Comparison of ENCODE assay signal across 8 cellular contexts in the genomic region with DNA sequence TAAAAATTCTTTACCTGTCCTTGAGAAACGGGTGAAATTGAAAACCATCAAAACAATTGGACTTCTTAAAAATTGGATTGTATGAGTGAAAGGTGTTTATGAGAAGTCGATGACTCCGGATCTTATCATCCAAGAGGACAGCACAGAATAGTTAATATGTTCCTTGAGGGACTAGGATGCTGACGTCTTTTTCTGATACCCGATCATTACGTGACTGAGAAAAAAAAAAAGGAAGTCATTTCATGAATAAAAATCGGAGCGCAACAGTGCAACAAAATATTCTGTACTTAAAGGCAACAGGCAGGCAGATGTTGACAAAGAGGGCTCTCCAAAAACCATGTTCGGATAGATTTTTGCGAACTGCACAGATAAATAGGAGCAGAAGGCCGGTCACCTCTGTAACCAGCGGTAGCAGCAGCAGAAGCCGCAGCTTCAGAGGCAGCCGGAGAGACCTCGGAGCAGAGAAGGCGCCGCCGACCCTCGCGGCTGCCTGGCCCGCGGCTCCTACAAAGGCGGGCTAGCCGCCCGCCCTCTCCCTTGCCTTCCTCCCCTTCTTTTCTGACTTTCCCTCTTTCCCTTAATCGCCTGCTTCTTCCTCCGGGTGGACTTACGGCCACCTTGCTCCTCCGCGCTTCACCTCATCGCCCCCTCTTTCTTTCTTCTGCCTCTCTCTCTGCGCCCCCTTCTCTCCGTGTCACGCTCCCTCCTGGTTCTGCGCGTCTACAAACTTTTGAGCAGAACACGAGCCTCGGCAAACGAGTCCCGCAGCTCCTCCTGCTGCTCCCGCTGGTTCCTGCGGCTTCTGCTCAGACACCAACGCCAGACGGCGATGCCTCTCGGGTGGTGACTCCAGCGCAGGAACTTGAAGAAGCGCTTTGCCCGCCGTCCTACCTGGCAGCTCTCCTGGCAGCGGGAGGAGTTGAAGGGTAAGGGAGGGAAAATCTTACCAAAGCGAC.
DNase-seq lines count a peak whose midpoint lies in the region; TF ChIP-seq lines count a peak whose summit lies in the region.

A gene (plus strand): TSS at position 737 of the 956 bp plus-strand sequence. CDS start 516 bp downstream, outside the sequence.

- H3K36me3 ChIP-seq in HUES48 (ENCODE audit: control insufficient read depth, insufficient read depth, low read length): no peaks in the 10 kb centered on the region
- no peaks in the 10 kb centered on the region for H3K36me3 ChIP-seq in WERI-Rb-1

- H3K4me1 ChIP-seq in HUES48 (ENCODE audit: control insufficient read depth, insufficient read depth, low read length): peaks cover 33% of the 10 kb centered on the region

- DNase-seq in DMS 273 (lab: John Stamatoyannopoulos, UW; ENCODE audit: unreplicated experiment): peak; percentile 87
- DNase-seq in WERI-Rb-1: peak; percentile 73
- DNase-seq in kidney tubule cell (ENCODE audit: low spot score): peak; percentile 24
- no peak for DNase-seq in SW480 (ENCODE audit: low spot score)
- no peak for DNase-seq in AG08395 (ENCODE audit: low spot score)
- no peak for DNase-seq in activated naive CD4-positive, alpha-beta T cell treated with anti-CD3 and anti-CD28 coated beads, Interleukin-2, amount 50 U/mL, for 16 hours
- no peak for DNase-seq in SKM-1 treated with dmso at 0.1 percent for 144 hours (lab: John Stamatoyannopoulos, UW; ENCODE audit: unreplicated experiment)

- H3K27me3 ChIP-seq in HUES48 (ENCODE audit: control insufficient read depth, insufficient read depth, low read length): peaks cover 88% of the 10 kb centered on the region
- peaks cover 67% of the 10 kb centered on the region for H3K27me3 ChIP-seq in WERI-Rb-1 (ENCODE audit: insufficient read depth, low read depth, severe bottlenecking)

- peak within 1 kb of the TSS; percentile 68 for H3K4me3 ChIP-seq in HUES48 (ENCODE audit: low read depth, low read length)
- peak within 1 kb of the TSS; percentile 58 for H3K4me3 ChIP-seq in WERI-Rb-1 (ENCODE audit: low read depth, low read length)

- H3K9me3 ChIP-seq in HUES48 (ENCODE audit: control insufficient read depth, insufficient read depth, low read length) (no peaks in the 10 kb centered on the region), WERI-Rb-1 (ENCODE audit: severe bottlenecking) (no peaks in the 10 kb centered on the region)

- no peak within 1 kb of the TSS for H3K27ac ChIP-seq in HUES48 (ENCODE audit: low read depth, low read length)
- no peak within 1 kb of the TSS for H3K27ac ChIP-seq in WERI-Rb-1

- TF ChIP-seq CTCF in WERI-Rb-1 (IDR thresholded peaks at IDR 0.05; ENCODE audit: low read depth, low read length): peak; percentile 49

- no peak within 1 kb of the TSS for H3K9ac ChIP-seq in HUES48 (ENCODE audit: low read depth, low read length)

Comparison
In these comparisons a context has a peak if more than half of its experiments do, and no peak if none do; other contexts are left out.
1. DNase-seq: peak in DMS 273 (single experiment), WERI-Rb-1 (single experiment) and kidney tubule cell (single experiment); none in SW480 (single experiment), AG08395 (single experiment), activated naive CD4-positive, alpha-beta T cell treated with anti-CD3 and anti-CD28 coated beads, Interleukin-2, amount 50 U/mL, for 16 hours (single experiment) and SKM-1 treated with dmso at 0.1 percent for 144 hours (single experiment).